ENCODE assay signal across 10 cellular contexts in the genomic region with DNA sequence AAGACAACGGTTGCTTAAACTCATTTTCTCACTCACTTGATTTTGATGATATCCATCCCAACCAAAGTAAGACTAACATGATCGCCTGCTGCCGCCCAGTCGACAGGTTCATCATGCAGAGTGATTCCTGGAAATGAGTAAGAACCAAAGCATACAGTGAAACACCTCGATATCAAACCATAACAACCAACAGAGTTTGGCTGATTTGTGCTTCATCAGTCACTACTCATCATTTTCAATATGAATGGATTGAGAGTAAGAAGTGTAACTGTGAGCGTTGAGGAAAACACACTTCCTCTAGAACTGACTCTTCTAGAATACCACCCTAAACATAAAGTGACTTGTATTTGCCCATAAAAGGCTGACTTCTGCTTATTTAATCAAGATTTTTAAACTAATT. TPM values are rescaled to one million over a fixed set of nuclear protein-coding genes. Genes with fewer than 3 reads are reported as not detected.
DNase-seq lines count a peak whose midpoint lies in the region; ATAC-seq lines count a peak whose summit lies in the region.
"Had no signal": no experiment of that assay in that cellular context is flagged by ENCODE, and none has a peak within 500 bp of the region (broad histone marks: within the 10 kb centered on the region; RNA-seq: fewer than 3 reads in every experiment).

No MANE protein-coding gene starts in this region.

- peaks cover 61% of the 10 kb centered on the region for H3K36me3 Mint-ChIP-seq in CD4-positive, CD25-positive, alpha-beta regulatory T cell
- peaks cover 60% of the 10 kb centered on the region for H3K36me3 Mint-ChIP-seq in activated T-helper 1 cell treated with anti-CD3 and anti-CD28 coated beads, Interleukin-12 subunit alpha, Interleukin-12 subunit beta, Interleukin-2, Interleukin-4 antibody, amounts not matched to agents 30 ng/mL and 10 ng/mL and 1 ng/mL, durations not matched to agents 14 hours and 24 hours and 36 hours (ENCODE audit: low read depth)

- peak overlapping the region in 2 of 3 donors; percentile 24 to 62 for H3K27ac Mint-ChIP-seq in CD4-positive, CD25-positive, alpha-beta regulatory T cell
- peak overlapping the region; percentile 65 for H3K27ac Mint-ChIP-seq in activated T-helper 1 cell treated with anti-CD3 and anti-CD28 coated beads, Interleukin-12 subunit alpha, Interleukin-12 subunit beta, Interleukin-2, Interleukin-4 antibody, amounts not matched to agents 30 ng/mL and 10 ng/mL and 1 ng/mL, durations not matched to agents 14 hours and 24 hours and 36 hours

- H3K4me3 Mint-ChIP-seq in CD4-positive, CD25-positive, alpha-beta regulatory T cell, result peak overlapping the region; percentile 3 to 39 (median 26)
- H3K4me3 Mint-ChIP-seq in activated T-helper 1 cell treated with anti-CD3 and anti-CD28 coated beads, Interleukin-12 subunit alpha, Interleukin-12 subunit beta, Interleukin-2, Interleukin-4 antibody, amounts not matched to agents 30 ng/mL and 10 ng/mL and 1 ng/mL, durations not matched to agents 14 hours and 24 hours and 36 hours, result peak overlapping the region; percentile 43

- peak; percentile 58 to 60 for ATAC-seq in CD4-positive, CD25-positive, alpha-beta regulatory T cell (ENCODE audit: low read depth in 2 of 2)
- ATAC-seq in GM19395 (IDR thresholded peaks at IDR 0.05; ENCODE audit: unreplicated experiment) (peak; percentile 91), HG03045 (IDR thresholded peaks at IDR 0.05; ENCODE audit: unreplicated experiment) (peak; percentile 89)

- H3K9me3 ChIP-seq in CD4-positive, CD25-positive, alpha-beta regulatory T cell (ENCODE audit: control insufficient read depth in 2 of 2, low read length in 2 of 2), result no peaks in the 10 kb centered on the region

- no peaks in the 10 kb centered on the region for H3K27me3 ChIP-seq in CD4-positive, CD25-positive, alpha-beta regulatory T cell (ENCODE audit: control insufficient read depth, insufficient read depth, low read length)

- H3K9me3 Mint-ChIP-seq in CD4-positive, CD25-positive, alpha-beta regulatory T cell, result no peaks in the 10 kb centered on the region
- H3K9me3 Mint-ChIP-seq in activated T-helper 1 cell treated with anti-CD3 and anti-CD28 coated beads, Interleukin-12 subunit alpha, Interleukin-12 subunit beta, Interleukin-2, Interleukin-4 antibody, amounts not matched to agents 30 ng/mL and 10 ng/mL and 1 ng/mL, durations not matched to agents 14 hours and 24 hours and 36 hours, result peaks cover 30% of the 10 kb centered on the region

- peak overlapping the region; percentile 65 for H3K4me3 ChIP-seq in CD4-positive, CD25-positive, alpha-beta regulatory T cell (ENCODE audit: low read depth, low read length)

- H3K4me1 ChIP-seq in CD4-positive, CD25-positive, alpha-beta regulatory T cell (ENCODE audit: control insufficient read depth, insufficient read depth, low read length, poor library complexity, severe bottlenecking), result peaks cover 20% of the 10 kb centered on the region

- DNase-seq in CD4-positive, CD25-positive, alpha-beta regulatory T cell, result peak in 1 of 3 donors; percentile 85
- DNase-seq in activated T-helper 1 cell treated with anti-CD3 and anti-CD28 coated beads, Interleukin-12 subunit alpha, Interleukin-12 subunit beta, Interleukin-2, Interleukin-4 antibody, amounts not matched to agents 30 ng/mL and 10 ng/mL and 1 ng/mL, durations not matched to agents 14 hours and 24 hours and 36 hours (ENCODE audit: low spot score), result peak; percentile 52
- DNase-seq in AG20443 (ENCODE audit: low spot score) (no peak), NCI-H82 (lab: John Stamatoyannopoulos, UW) (no peak), cortex of kidney (lab: John Stamatoyannopoulos, UW) (no peak), NOMO-1 treated with DMSO at 0.1 percent for 48 hours (lab: John Stamatoyannopoulos, UW; ENCODE audit: unreplicated experiment) (no peak)
- DNase-seq: NCI-H1436, occipital lobe had no signal

- H3K27ac ChIP-seq in CD4-positive, CD25-positive, alpha-beta regulatory T cell (ENCODE audit: insufficient read depth, low read length, poor library complexity, severe bottlenecking), result no peak overlapping the region

- H3K27me3 Mint-ChIP-seq in CD4-positive, CD25-positive, alpha-beta regulatory T cell, result no peaks in the 10 kb centered on the region
- H3K27me3 Mint-ChIP-seq in activated T-helper 1 cell treated with anti-CD3 and anti-CD28 coated beads, Interleukin-12 subunit alpha, Interleukin-12 subunit beta, Interleukin-2, Interleukin-4 antibody, amounts not matched to agents 30 ng/mL and 10 ng/mL and 1 ng/mL, durations not matched to agents 14 hours and 24 hours and 36 hours (ENCODE audit: insufficient read depth), result no peaks in the 10 kb centered on the region

- intact Hi-C loops in activated T-helper 1 cell treated with anti-CD3 and anti-CD28 coated beads, Interleukin-12 subunit alpha, Interleukin-12 subunit beta, Interleukin-2, Interleukin-4 antibody, amounts not matched to agents 30 ng/mL and 10 ng/mL and 1 ng/mL, durations not matched to agents 14 hours and 24 hours and 36 hours (cut with micrococcal nuclease), result loop anchor here (1.0 to 5.0 kb wide), 19 partner anchors 18 to 626 kb away; a partner anchor contains a TSS

- H3K4me1 Mint-ChIP-seq in CD4-positive, CD25-positive, alpha-beta regulatory T cell, result peaks cover 34 to 63% (median 50%) of the 10 kb centered on the region in 4 donors
- peaks cover 58% of the 10 kb centered on the region for H3K4me1 Mint-ChIP-seq in activated T-helper 1 cell treated with anti-CD3 and anti-CD28 coated beads, Interleukin-12 subunit alpha, Interleukin-12 subunit beta, Interleukin-2, Interleukin-4 antibody, amounts not matched to agents 30 ng/mL and 10 ng/mL and 1 ng/mL, durations not matched to agents 14 hours and 24 hours and 36 hours (ENCODE audit: low read depth)

- H3K36me3 ChIP-seq in CD4-positive, CD25-positive, alpha-beta regulatory T cell (ENCODE audit: control insufficient read depth, insufficient read depth, low read length), result peaks cover 41% of the 10 kb centered on the region

RNA-seq across cellular contexts. Expression of a gene that starts 29.2 kb away (rescaled TPM):
- total RNA-seq in CD4-positive, CD25-positive, alpha-beta regulatory T cell, result 4.4 TPM
- under 1 TPM in 1 of 4 donors, not detected in 3; 0.39 TPM for polyA plus RNA-seq in CD4-positive, CD25-positive, alpha-beta regulatory T cell
- 0.93 and 1.6 TPM in 2 replicates for total RNA-seq in activated T-helper 1 cell treated with anti-CD3 and anti-CD28 coated beads, Interleukin-12 subunit alpha, Interleukin-12 subunit beta, Interleukin-2, Interleukin-4 antibody, amounts not matched to agents 30 ng/mL and 10 ng/mL and 1 ng/mL, durations not matched to agents 14 hours and 24 hours and 36 hours
